1 cellular context compared by ENCODE assay signal in genomic region chr3:40310690-40311089, GRCh38.
TF ChIP-seq lines count a peak whose summit lies in the region.

No MANE protein-coding gene starts in this region.

TF ChIP-seq in H1, 55 proteins besides CTCF, POLR2A, EP300 and RAD21:
- no peak for TF ChIP-seq CHD7 (IDR thresholded peaks at IDR 0.05; ENCODE audit: insufficient replicate concordance, low read length)
